Comparison of ENCODE assay signal across 21 cellular contexts in genomic region chr4:3709846-3710441, GRCh38. TPM values are rescaled to one million over a fixed set of nuclear protein-coding genes. Genes with fewer than 3 reads are reported as not detected.
DNase-seq lines count a peak whose midpoint lies in the region; ATAC-seq and TF ChIP-seq lines count a peak whose summit lies in the region.
"Had no signal": no experiment of that assay in that cellular context is flagged by ENCODE, and none has a peak within 500 bp of the region (broad histone marks: within the 10 kb centered on the region; RNA-seq: fewer than 3 reads in every experiment).

No MANE protein-coding gene starts in this region.

- no peak for TF ChIP-seq CTCF in activated CD8-positive, alpha-beta T cell treated with anti-CD3 and anti-CD28 coated beads for 36 hours (IDR thresholded peaks at IDR 0.05)
- no peak for TF ChIP-seq CTCF in endodermal cell (conservative IDR thresholded peaks at IDR 0.05)
- TF ChIP-seq CTCF in lower lobe of right lung (IDR thresholded peaks at IDR 0.05): no peak
- TF ChIP-seq CTCF in spleen (IDR thresholded peaks at IDR 0.05 in 8 of 11, conservative IDR thresholded peaks at IDR 0.05 in 3 of 11): no peak

- H3K4me3 Mint-ChIP-seq in activated CD8-positive, alpha-beta T cell treated with anti-CD3 and anti-CD28 coated beads, Interleukin-2, amount 10 ng/mL, durations not matched to agents 7 days and 5 days: no peak overlapping the region
- no peak overlapping the region for H3K4me3 Mint-ChIP-seq in activated CD8-positive, alpha-beta T cell treated with anti-CD3 and anti-CD28 coated beads for 36 hours
- H3K4me3 Mint-ChIP-seq in endodermal cell: no peak overlapping the region

- 92 to 93% methylated on average over 17 to 18 of the region's 18 CpGs for WGBS in endodermal cell (ENCODE audit: insufficient coverage in 1 of 2, insufficient read length in 1 of 2), 2 experiments
- 64 to 84% (median 75%) methylated on average over 7 to 18 of the region's 18 CpGs for WGBS in spleen, 5 donors

- no peaks in the 10 kb centered on the region for H3K36me3 Mint-ChIP-seq in activated CD8-positive, alpha-beta T cell treated with anti-CD3 and anti-CD28 coated beads, Interleukin-2, amount 10 ng/mL, durations not matched to agents 7 days and 5 days (ENCODE audit: low read depth)
- H3K36me3 Mint-ChIP-seq in activated CD8-positive, alpha-beta T cell treated with anti-CD3 and anti-CD28 coated beads for 36 hours (ENCODE audit: low read depth): no peaks in the 10 kb centered on the region
- H3K36me3 Mint-ChIP-seq in endodermal cell (ENCODE audit: low read depth): no peaks in the 10 kb centered on the region

- H3K9ac ChIP-seq in endodermal cell (ENCODE audit: extremely low read depth, low read length, poor library complexity, severe bottlenecking): no peak overlapping the region
- H3K9ac ChIP-seq: BLaER1, GM23248 had no signal

- POLR2A ChIA-PET in activated CD8-positive, alpha-beta T cell treated with anti-CD3 and anti-CD28 coated beads, Interleukin-2, amount 10 ng/mL, durations not matched to agents 7 days and 5 days (lab: Charles Lee): no interaction called here
- POLR2A ChIA-PET in activated CD8-positive, alpha-beta T cell treated with anti-CD3 and anti-CD28 coated beads for 36 hours (lab: Charles Lee): no interaction called here

- no peaks in the 10 kb centered on the region for H3K27me3 ChIP-seq in endodermal cell (ENCODE audit: control insufficient read depth, insufficient read depth, low read length, poor library complexity, severe bottlenecking)
- peaks cover 17% of the 10 kb centered on the region for H3K27me3 ChIP-seq in lower lobe of right lung (ENCODE audit: low read depth)
- peaks cover 0 to 65% (median 0%) of the 10 kb centered on the region in 7 donors for H3K27me3 ChIP-seq in spleen (replicated peaks in 1 of 7)
- H3K27me3 ChIP-seq: BLaER1 had no signal

- intact Hi-C loops in activated CD8-positive, alpha-beta T cell treated with anti-CD3 and anti-CD28 coated beads for 36 hours (cut with micrococcal nuclease): no loop called here
- intact Hi-C loops in lower lobe of right lung (cut with DNase I) (no loop called here), spleen (cut with DNase I; ENCODE audit: low total_unique reads) (no loop called here)

- no peak for DNase-seq in activated CD8-positive, alpha-beta T cell treated with anti-CD3 and anti-CD28 coated beads, Interleukin-2, amount 10 ng/mL, durations not matched to agents 7 days and 5 days
- no peak for DNase-seq in activated CD8-positive, alpha-beta T cell treated with anti-CD3 and anti-CD28 coated beads for 36 hours
- DNase-seq in endodermal cell (peak; percentile 44), lower lobe of right lung (peak; percentile 39), spleen (peak; percentile 72), NCI-H146 treated with DMSO at 0.1 percent for 48 hours (lab: John Stamatoyannopoulos, UW; ENCODE audit: unreplicated experiment) (no peak)
- DNase-seq: GDM1, GM23248, KG1, NCI-H1436, NCI-H2029 treated with DMSO at 0.1 percent for 48 hours, NCI-H2171 treated with DMSO at 0.1 percent for 48 hours, NCI-H774, PC-3 had no signal

- no peaks in the 10 kb centered on the region for H3K4me1 ChIP-seq in endodermal cell (ENCODE audit: control insufficient read depth, insufficient read depth, low read length)
- H3K4me1 ChIP-seq in lower lobe of right lung: no peaks in the 10 kb centered on the region
- H3K4me1 ChIP-seq in spleen: peaks cover 0 to 13% (median 0%) of the 10 kb centered on the region in 6 donors

- no peaks in the 10 kb centered on the region for H3K9me3 ChIP-seq in endodermal cell (ENCODE audit: control insufficient read depth, low read length)
- H3K9me3 ChIP-seq in lower lobe of right lung: no peaks in the 10 kb centered on the region
- H3K9me3 ChIP-seq in spleen: no peaks in the 10 kb centered on the region
- H3K9me3 ChIP-seq: BLaER1 had no signal

- H3K27me3 Mint-ChIP-seq in activated CD8-positive, alpha-beta T cell treated with anti-CD3 and anti-CD28 coated beads, Interleukin-2, amount 10 ng/mL, durations not matched to agents 7 days and 5 days (ENCODE audit: low read depth): no peaks in the 10 kb centered on the region
- H3K27me3 Mint-ChIP-seq in activated CD8-positive, alpha-beta T cell treated with anti-CD3 and anti-CD28 coated beads for 36 hours: peaks cover 7% of the 10 kb centered on the region
- no peaks in the 10 kb centered on the region for H3K27me3 Mint-ChIP-seq in endodermal cell (ENCODE audit: insufficient read depth)

- no peaks in the 10 kb centered on the region for H3K9me3 Mint-ChIP-seq in activated CD8-positive, alpha-beta T cell treated with anti-CD3 and anti-CD28 coated beads, Interleukin-2, amount 10 ng/mL, durations not matched to agents 7 days and 5 days (ENCODE audit: insufficient read depth)
- H3K9me3 Mint-ChIP-seq in activated CD8-positive, alpha-beta T cell treated with anti-CD3 and anti-CD28 coated beads for 36 hours: no peaks in the 10 kb centered on the region
- H3K9me3 Mint-ChIP-seq in endodermal cell: no peaks in the 10 kb centered on the region

- no peaks in the 10 kb centered on the region for H3K36me3 ChIP-seq in endodermal cell (ENCODE audit: control insufficient read depth, insufficient read depth, low read length)
- no peaks in the 10 kb centered on the region for H3K36me3 ChIP-seq in lower lobe of right lung
- no peaks in the 10 kb centered on the region for H3K36me3 ChIP-seq in spleen
- H3K36me3 ChIP-seq: BLaER1 had no signal

- no peak for TF ChIP-seq POLR2A in spleen (IDR thresholded peaks at IDR 0.05)

- no peaks in the 10 kb centered on the region for H3K4me1 Mint-ChIP-seq in activated CD8-positive, alpha-beta T cell treated with anti-CD3 and anti-CD28 coated beads, Interleukin-2, amount 10 ng/mL, durations not matched to agents 7 days and 5 days (ENCODE audit: low read depth)
- H3K4me1 Mint-ChIP-seq in activated CD8-positive, alpha-beta T cell treated with anti-CD3 and anti-CD28 coated beads for 36 hours (ENCODE audit: low read depth): no peaks in the 10 kb centered on the region
- no peaks in the 10 kb centered on the region for H3K4me1 Mint-ChIP-seq in endodermal cell

- ATAC-seq in activated CD8-positive, alpha-beta T cell treated with anti-CD3 and anti-CD28 coated beads, Interleukin-2, amount 10 ng/mL, durations not matched to agents 7 days and 5 days: peak; percentile 23
- ATAC-seq in activated CD8-positive, alpha-beta T cell treated with anti-CD3 and anti-CD28 coated beads for 36 hours: no peak
- ATAC-seq in lower lobe of right lung (no peak), GM19035 (IDR thresholded peaks at IDR 0.05; ENCODE audit: unreplicated experiment) (no peak), GM18502 (IDR thresholded peaks at IDR 0.05; ENCODE audit: poor library complexity, unreplicated experiment) (no peak)
- ATAC-seq: GM12878, HCT116, PC-3 had no signal

- H3K27ac ChIP-seq in endodermal cell (ENCODE audit: low read depth, low read length) (no peak overlapping the region), lower lobe of right lung (no peak overlapping the region), spleen (peak overlapping the region in 6 of 8 donors; percentile 14 to 69 (median 38))
- H3K27ac ChIP-seq: 22Rv1, BLaER1, GM23248 had no signal

- H3K27ac Mint-ChIP-seq in activated CD8-positive, alpha-beta T cell treated with anti-CD3 and anti-CD28 coated beads, Interleukin-2, amount 10 ng/mL, durations not matched to agents 7 days and 5 days: no peak overlapping the region
- no peak overlapping the region for H3K27ac Mint-ChIP-seq in activated CD8-positive, alpha-beta T cell treated with anti-CD3 and anti-CD28 coated beads for 36 hours
- H3K27ac Mint-ChIP-seq in endodermal cell: no peak overlapping the region

- H3K4me3 ChIP-seq in endodermal cell (ENCODE audit: low read length) (no peak overlapping the region), lower lobe of right lung (no peak overlapping the region), spleen (no peak overlapping the region)
- H3K4me3 ChIP-seq: BLaER1, GM12878, GM23248 had no signal

- CTCF ChIA-PET in activated CD8-positive, alpha-beta T cell treated with anti-CD3 and anti-CD28 coated beads, Interleukin-2, amount 10 ng/mL, durations not matched to agents 7 days and 5 days (lab: Charles Lee): no interaction called here
- CTCF ChIA-PET in activated CD8-positive, alpha-beta T cell treated with anti-CD3 and anti-CD28 coated beads for 36 hours (lab: Charles Lee): no interaction called here

RNA-seq across cellular contexts. Expression of gene ADRA2C, which starts 56.2 kb away (rescaled TPM):
- not detected for total RNA-seq in activated CD8-positive, alpha-beta T cell treated with anti-CD3 and anti-CD28 coated beads, Interleukin-2, amount 10 ng/mL, durations not matched to agents 7 days and 5 days
- total RNA-seq in activated CD8-positive, alpha-beta T cell treated with anti-CD3 and anti-CD28 coated beads for 36 hours: under 1 TPM in 1 of 2 experiments, not detected in 1; 0.27 TPM
- total RNA-seq in endodermal cell: 10 to 100 TPM; 16.0 to 17.3 TPM
- 6.2 TPM for polyA plus RNA-seq in endodermal cell (2013, experiment 1 of 2)
- 6.1 TPM for polyA plus RNA-seq in endodermal cell (2013, experiment 2 of 2)
- 2.5 TPM for total RNA-seq in lower lobe of right lung
- total RNA-seq in spleen: 10 to 100 TPM; 19.5 to 42.1 (median 37.6) TPM
- 10 to 100 TPM in 1 of 3 donors, 1 to 10 TPM in 2; 9.4 to 15.5 (median 9.9) TPM for polyA plus RNA-seq in spleen
- total RNA-seq: PC-3 had no signal
- polyA plus RNA-seq: AG04450, GM12878 had no signal

Comparison
In these comparisons a context has a peak if more than half of its experiments do, and no peak if none do; other contexts are left out.
1. DNase-seq: peak in endodermal cell (single experiment), lower lobe of right lung (single experiment) and spleen (single experiment); none in activated CD8-positive, alpha-beta T cell treated with anti-CD3 and anti-CD28 coated beads, Interleukin-2, amount 10 ng/mL, durations not matched to agents 7 days and 5 days (single experiment), activated CD8-positive, alpha-beta T cell treated with anti-CD3 and anti-CD28 coated beads for 36 hours (single experiment) and NCI-H146 treated with DMSO at 0.1 percent for 48 hours (single experiment).
2. H3K27ac ChIP-seq: peak in spleen (6 of 8); none in endodermal cell (single experiment) and lower lobe of right lung (single experiment).